In the genomic region with DNA sequence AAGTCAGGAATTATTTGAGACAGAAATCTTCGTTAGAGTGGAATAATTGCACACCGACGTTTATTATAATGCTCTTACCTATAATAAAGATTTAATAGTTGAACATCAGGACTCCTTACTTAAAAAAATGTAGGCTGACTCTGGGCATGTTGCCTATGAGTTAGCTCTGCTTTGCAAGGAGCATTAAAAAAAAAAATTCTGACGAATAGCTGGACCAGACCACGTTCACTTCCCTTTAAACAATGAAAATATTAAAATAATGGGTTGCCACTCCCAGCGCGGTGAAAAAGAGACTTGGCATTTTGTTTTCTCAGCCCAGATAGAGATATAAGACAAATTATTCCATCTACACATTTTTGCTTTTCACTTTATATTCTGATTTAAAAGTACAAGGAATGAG, we compare ENCODE assay signal across 1 cellular context.
TF ChIP-seq lines count a peak whose summit lies in the region.

No MANE protein-coding gene starts in this region.

TF ChIP-seq in H1, 55 proteins besides CTCF, POLR2A, EP300 and RAD21 (continued from another document):
- TF ChIP-seq CTBP2 (IDR thresholded peaks at IDR 0.05; ENCODE audit: borderline replicate concordance, insufficient read depth, insufficient read length, low read length) (no peak), POU5F1 (IDR thresholded peaks at IDR 0.05; ENCODE audit: low read depth, low read length) (no peak), JUND (IDR thresholded peaks at IDR 0.05; ENCODE audit: low read length) (no peak), CHD2 (IDR thresholded peaks at IDR 0.05; ENCODE audit: low read length) (no peak), RBBP5 (IDR thresholded peaks at IDR 0.05; ENCODE audit: borderline replicate concordance, low read depth, low read length) (no peak), HDAC2 (IDR thresholded peaks at IDR 0.05; ENCODE audit: borderline replicate concordance in 1 of 2, low read depth in 2 of 2, low read length in 2 of 2) (no peak), CHD1 (IDR thresholded peaks at IDR 0.05; ENCODE audit: low read depth, low read length) (no peak), JUN (IDR thresholded peaks at IDR 0.05; ENCODE audit: low read depth, low read length) (no peak), SP1 (IDR thresholded peaks at IDR 0.05; ENCODE audit: low read depth, low read length) (no peak), ATF3 (IDR thresholded peaks at IDR 0.05; ENCODE audit: insufficient read depth, low read depth, low read length) (no peak), CHD7 (IDR thresholded peaks at IDR 0.05; ENCODE audit: insufficient replicate concordance, low read length) (no peak), BCL11A (IDR thresholded peaks at IDR 0.05; ENCODE audit: low read depth in 2 of 2, low read length in 2 of 2) (no peak)
